15 cellular contexts compared by ENCODE assay signal in genomic region chr6:10655508-10656055, GRCh38. TPM values are rescaled to one million over a fixed set of nuclear protein-coding genes. Genes with fewer than 3 reads are reported as not detected.
A peak's percentile ranks its signal among the peaks of the same experiment; 100 is the strongest.
DNase-seq lines count a peak whose midpoint lies in the region; ATAC-seq and TF ChIP-seq lines count a peak whose summit lies in the region.
"Had no signal": no experiment of that assay in that cellular context is flagged by ENCODE, and none has a peak within 500 bp of the region (broad histone marks: within the 10 kb centered on the region; RNA-seq: fewer than 3 reads in every experiment).

No MANE protein-coding gene starts in this region.

- WGBS in testis, 2 donors = 81 to 84% methylated on average over 12 of the region's 12 CpGs

- DNase-seq in activated CD4-positive, alpha-beta T cell treated with anti-CD3 and anti-CD28 coated beads, Interleukin-2, amount 10 ng/mL, durations not matched to agents 24 days and 14 days = peak; percentile 83
- no peak for DNase-seq in activated CD4-positive, alpha-beta T cell treated with anti-CD3 and anti-CD28 coated beads, Interleukin-2, amount 50 U/mL, for 1 hour
- DNase-seq in activated B cell treated with CpG ODN at 0.5 μM for 24 hours (no peak), C1 segment of cervical spinal cord (lab: John Stamatoyannopoulos, UW) (no peak), glutamatergic neuron (no peak), testis (no peak)
- peak; percentile 86 for DNase-seq in natural killer cell treated with Interleukin-12 subunit alpha and Interleukin-12 subunit beta and Interleukin-15 and Interleukin-18, amount 100 ng/mL, for 72 hours (ENCODE audit: low spot score)
- DNase-seq: amniotic stem cell, dorsolateral prefrontal cortex, foreskin keratinocyte, kidney, NCI-H1105, trophoblast cell had no signal

- peak overlapping the region; percentile 63 for H3K4me3 Mint-ChIP-seq in activated CD4-positive, alpha-beta T cell treated with anti-CD3 and anti-CD28 coated beads, Interleukin-2, amount 10 ng/mL, durations not matched to agents 24 days and 14 days
- H3K4me3 Mint-ChIP-seq in activated B cell treated with CpG ODN at 0.5 μM for 24 hours = peak overlapping the region; percentile 17
- peak overlapping the region; percentile 84 for H3K4me3 Mint-ChIP-seq in natural killer cell treated with Interleukin-12 subunit alpha and Interleukin-12 subunit beta and Interleukin-15 and Interleukin-18, amount 100 ng/mL, for 72 hours
- no peak overlapping the region for H3K4me3 Mint-ChIP-seq in glutamatergic neuron (ENCODE audit: unreplicated experiment)

- TF ChIP-seq CTCF in activated B cell treated with CpG ODN at 0.5 μM for 24 hours (IDR thresholded peaks at IDR 0.05) (no peak), glutamatergic neuron (IDR thresholded peaks at IDR 0.05; ENCODE audit: partially characterized antibody, unreplicated experiment) (no peak), testis (IDR thresholded peaks at IDR 0.05) (no peak)

- CTCF ChIA-PET in activated B cell treated with CpG ODN at 0.5 μM for 24 hours (lab: Charles Lee) = no interaction called here

- TF ChIP-seq POLR2A in testis (IDR thresholded peaks at IDR 0.05) = no peak

- H3K9me3 ChIP-seq in testis = no peaks in the 10 kb centered on the region

- POLR2A ChIA-PET in activated B cell treated with CpG ODN at 0.5 μM for 24 hours (lab: Charles Lee) = no interaction called here

- peaks cover 8% of the 10 kb centered on the region for H3K9me3 Mint-ChIP-seq in activated CD4-positive, alpha-beta T cell treated with anti-CD3 and anti-CD28 coated beads, Interleukin-2, amount 10 ng/mL, durations not matched to agents 24 days and 14 days
- H3K9me3 Mint-ChIP-seq in activated B cell treated with CpG ODN at 0.5 μM for 24 hours (no peaks in the 10 kb centered on the region), glutamatergic neuron (ENCODE audit: unreplicated experiment) (peaks cover 4% of the 10 kb centered on the region)
- no peaks in the 10 kb centered on the region for H3K9me3 Mint-ChIP-seq in natural killer cell treated with Interleukin-12 subunit alpha and Interleukin-12 subunit beta and Interleukin-15 and Interleukin-18, amount 100 ng/mL, for 72 hours

- peak overlapping the region; percentile 46 for H3K27ac Mint-ChIP-seq in activated CD4-positive, alpha-beta T cell treated with anti-CD3 and anti-CD28 coated beads, Interleukin-2, amount 10 ng/mL, durations not matched to agents 24 days and 14 days
- H3K27ac Mint-ChIP-seq in activated B cell treated with CpG ODN at 0.5 μM for 24 hours = no peak overlapping the region
- H3K27ac Mint-ChIP-seq in natural killer cell treated with Interleukin-12 subunit alpha and Interleukin-12 subunit beta and Interleukin-15 and Interleukin-18, amount 100 ng/mL, for 72 hours = peak overlapping the region; percentile 99
- H3K27ac Mint-ChIP-seq in glutamatergic neuron (ENCODE audit: unreplicated experiment) = no peak overlapping the region

- intact Hi-C loops in activated CD4-positive, alpha-beta T cell treated with anti-CD3 and anti-CD28 coated beads, Interleukin-2, amount 10 ng/mL, durations not matched to agents 24 days and 14 days (cut with micrococcal nuclease) = loop anchor here (5.0 to 10.0 kb wide), 3 partner anchors 128 to 182 kb away; partner anchors contain the start of gene MAK
- intact Hi-C loops in activated B cell treated with CpG ODN at 0.5 μM for 24 hours (cut with micrococcal nuclease) (no loop called here), testis (cut with DNase I; ENCODE audit: low total_unique reads) (no loop called here)

- H3K4me1 Mint-ChIP-seq in activated CD4-positive, alpha-beta T cell treated with anti-CD3 and anti-CD28 coated beads, Interleukin-2, amount 10 ng/mL, durations not matched to agents 24 days and 14 days = peaks cover 16% of the 10 kb centered on the region
- H3K4me1 Mint-ChIP-seq in activated B cell treated with CpG ODN at 0.5 μM for 24 hours (peaks cover 10% of the 10 kb centered on the region), glutamatergic neuron (ENCODE audit: low read depth, unreplicated experiment) (no peaks in the 10 kb centered on the region)
- peaks cover 35 to 45% of the 10 kb centered on the region in 2 donors for H3K4me1 Mint-ChIP-seq in natural killer cell treated with Interleukin-12 subunit alpha and Interleukin-12 subunit beta and Interleukin-15 and Interleukin-18, amount 100 ng/mL, for 72 hours (ENCODE audit: low read depth in 2 of 2)

- peaks cover 29% of the 10 kb centered on the region for H3K27me3 Mint-ChIP-seq in activated CD4-positive, alpha-beta T cell treated with anti-CD3 and anti-CD28 coated beads, Interleukin-2, amount 10 ng/mL, durations not matched to agents 24 days and 14 days
- peaks cover 24% of the 10 kb centered on the region for H3K27me3 Mint-ChIP-seq in activated B cell treated with CpG ODN at 0.5 μM for 24 hours
- H3K27me3 Mint-ChIP-seq in natural killer cell treated with Interleukin-12 subunit alpha and Interleukin-12 subunit beta and Interleukin-15 and Interleukin-18, amount 100 ng/mL, for 72 hours = no peaks in the 10 kb centered on the region
- H3K27me3 Mint-ChIP-seq in glutamatergic neuron (ENCODE audit: unreplicated experiment) = no peaks in the 10 kb centered on the region

- peak; percentile 54 for ATAC-seq in GM21360 (IDR thresholded peaks at IDR 0.05; ENCODE audit: unreplicated experiment)
- ATAC-seq in activated B cell treated with CpG ODN at 0.5 μM for 24 hours (ENCODE audit: low read depth) = no peak
- peak; percentile 89 to 91 for ATAC-seq in natural killer cell treated with Interleukin-12 subunit alpha and Interleukin-12 subunit beta and Interleukin-15 and Interleukin-18, amount 100 ng/mL, for 72 hours
- ATAC-seq: foreskin keratinocyte, SK-N-SH treated with all-trans-retinoic acid at 6 μM for 48 hours had no signal

- no peaks in the 10 kb centered on the region for H3K27me3 ChIP-seq in testis

- H3K4me3 ChIP-seq in testis = no peak overlapping the region
- H3K4me3 ChIP-seq: dorsolateral prefrontal cortex had no signal

- H3K27ac ChIP-seq in testis = no peak overlapping the region
- H3K27ac ChIP-seq: dorsolateral prefrontal cortex, foreskin keratinocyte had no signal

- H3K36me3 ChIP-seq in testis (ENCODE audit: low read depth, missing control alignments) = no peaks in the 10 kb centered on the region

- H3K4me1 ChIP-seq in testis = no peaks in the 10 kb centered on the region
- H3K4me1 ChIP-seq: foreskin keratinocyte had no signal

- no peaks in the 10 kb centered on the region for H3K36me3 Mint-ChIP-seq in activated CD4-positive, alpha-beta T cell treated with anti-CD3 and anti-CD28 coated beads, Interleukin-2, amount 10 ng/mL, durations not matched to agents 24 days and 14 days (ENCODE audit: low read depth)
- no peaks in the 10 kb centered on the region for H3K36me3 Mint-ChIP-seq in activated B cell treated with CpG ODN at 0.5 μM for 24 hours (ENCODE audit: low read depth)
- H3K36me3 Mint-ChIP-seq in natural killer cell treated with Interleukin-12 subunit alpha and Interleukin-12 subunit beta and Interleukin-15 and Interleukin-18, amount 100 ng/mL, for 72 hours = peaks cover 24% of the 10 kb centered on the region
- H3K36me3 Mint-ChIP-seq in glutamatergic neuron (ENCODE audit: unreplicated experiment) = no peaks in the 10 kb centered on the region

RNA-seq across cellular contexts. Expression of gene C6orf52, which starts 38.8 kb away (rescaled TPM):
- total RNA-seq in activated CD4-positive, alpha-beta T cell treated with anti-CD3 and anti-CD28 coated beads, Interleukin-2, amount 10 ng/mL, durations not matched to agents 24 days and 14 days = 2.2 and 3.0 TPM in 2 replicates
- total RNA-seq in activated B cell treated with CpG ODN at 0.5 μM for 24 hours (1.0 and 1.6 TPM in 2 replicates), glutamatergic neuron (ENCODE audit: unreplicated experiment) (4.1 TPM), testis (10 to 100 TPM in 1 of 2 donors, 1 to 10 TPM in 1; 7.9 to 14.3 TPM)
- 1 to 10 TPM; 2.4 to 4.0 TPM for total RNA-seq in natural killer cell treated with Interleukin-12 subunit alpha and Interleukin-12 subunit beta and Interleukin-15 and Interleukin-18, amount 100 ng/mL, for 72 hours
- polyA plus RNA-seq in testis (ENCODE audit: insufficient read depth, low read depth, low replicate concordance) = 21.7 TPM

RNA-seq across cellular contexts. Expression of gene PAK1IP1, which starts 39.2 kb away (rescaled TPM):
- 39.1 TPM in 2 replicates for total RNA-seq in activated CD4-positive, alpha-beta T cell treated with anti-CD3 and anti-CD28 coated beads, Interleukin-2, amount 10 ng/mL, durations not matched to agents 24 days and 14 days
- total RNA-seq in activated B cell treated with CpG ODN at 0.5 μM for 24 hours = 18.1 and 18.3 TPM in 2 replicates
- 10 to 100 TPM; 24.8 to 27.7 TPM for total RNA-seq in natural killer cell treated with Interleukin-12 subunit alpha and Interleukin-12 subunit beta and Interleukin-15 and Interleukin-18, amount 100 ng/mL, for 72 hours
- 14.6 TPM for total RNA-seq in glutamatergic neuron (ENCODE audit: unreplicated experiment)
- 10 to 100 TPM; 11.0 to 12.5 TPM for total RNA-seq in testis
- 9.5 TPM for polyA plus RNA-seq in testis (ENCODE audit: insufficient read depth, low read depth, low replicate concordance)

Comparison
In these comparisons a context has a peak if more than half of its experiments do, and no peak if none do; other contexts are left out.
1. DNase-seq: peak in activated CD4-positive, alpha-beta T cell treated with anti-CD3 and anti-CD28 coated beads, Interleukin-2, amount 10 ng/mL, durations not matched to agents 24 days and 14 days (single experiment) and natural killer cell treated with Interleukin-12 subunit alpha and Interleukin-12 subunit beta and Interleukin-15 and Interleukin-18, amount 100 ng/mL, for 72 hours (single experiment); none in activated CD4-positive, alpha-beta T cell treated with anti-CD3 and anti-CD28 coated beads, Interleukin-2, amount 50 U/mL, for 1 hour (single experiment), activated B cell treated with CpG ODN at 0.5 μM for 24 hours (single experiment), C1 segment of cervical spinal cord (0 of 14), glutamatergic neuron (single experiment) and testis (single experiment).
2. H3K27ac Mint-ChIP-seq: peak in activated CD4-positive, alpha-beta T cell treated with anti-CD3 and anti-CD28 coated beads, Interleukin-2, amount 10 ng/mL, durations not matched to agents 24 days and 14 days (single experiment) and natural killer cell treated with Interleukin-12 subunit alpha and Interleukin-12 subunit beta and Interleukin-15 and Interleukin-18, amount 100 ng/mL, for 72 hours (2 of 2); none in activated B cell treated with CpG ODN at 0.5 μM for 24 hours (single experiment) and glutamatergic neuron (single experiment).